In genomic region chr22:49657275-49657973, GRCh38 we compare ENCODE assay signal across 9 cellular contexts.
DNase-seq lines count a peak whose midpoint lies in the region; ATAC-seq and TF ChIP-seq lines count a peak whose summit lies in the region.
"Had no signal": no experiment of that assay in that cellular context is flagged by ENCODE, and none has a peak within 500 bp of the region (broad histone marks: within the 10 kb centered on the region; RNA-seq: fewer than 3 reads in every experiment).

No MANE protein-coding gene starts in this region.

- DNase-seq in activated naive CD4-positive, alpha-beta T cell treated with anti-CD3 and anti-CD28 coated beads for 36 hours = peak; percentile 91
- DNase-seq in naive thymus-derived CD4-positive, alpha-beta T cell = peak; percentile 37 to 83 (median 74)
- DNase-seq in stimulated activated naive CD8-positive, alpha-beta T cell treated with anti-CD3 and anti-CD28 coated beads, Interleukin-15, Interleukin-2, amounts not matched to agents 100 U/mL and 50 U/mL, for 24 hours = peak; percentile 79
- DNase-seq in GOT3 (lab: John Stamatoyannopoulos, UW) = no peak
- DNase-seq in kidney glomerular epithelial cell (lab: John Stamatoyannopoulos, UW) = no peak

- H3K9me3 Mint-ChIP-seq in activated naive CD4-positive, alpha-beta T cell treated with anti-CD3 and anti-CD28 coated beads for 36 hours = no peaks in the 10 kb centered on the region
- H3K9me3 Mint-ChIP-seq in naive thymus-derived CD4-positive, alpha-beta T cell = peaks cover 0 to 3% (median 0%) of the 10 kb centered on the region in 11 donors

- peaks cover 13% of the 10 kb centered on the region for H3K36me3 Mint-ChIP-seq in activated naive CD4-positive, alpha-beta T cell treated with anti-CD3 and anti-CD28 coated beads for 36 hours (ENCODE audit: low read depth)
- H3K36me3 Mint-ChIP-seq in naive thymus-derived CD4-positive, alpha-beta T cell = peaks cover 4 to 14% (median 10%) of the 10 kb centered on the region in 5 donors

- peaks cover 41% of the 10 kb centered on the region for H3K4me1 Mint-ChIP-seq in activated naive CD4-positive, alpha-beta T cell treated with anti-CD3 and anti-CD28 coated beads for 36 hours (ENCODE audit: low read depth)
- peaks cover 16 to 55% (median 36%) of the 10 kb centered on the region in 7 donors for H3K4me1 Mint-ChIP-seq in naive thymus-derived CD4-positive, alpha-beta T cell

- peaks cover 38% of the 10 kb centered on the region for H3K36me3 ChIP-seq in BLaER1
- H3K36me3 ChIP-seq in naive thymus-derived CD4-positive, alpha-beta T cell (ENCODE audit: control insufficient read depth in 2 of 3, insufficient read depth in 3 of 3, low read length in 3 of 3) = peaks cover 0 to 6% (median 0%) of the 10 kb centered on the region in 3 experiments

- POLR2A ChIA-PET in naive thymus-derived CD4-positive, alpha-beta T cell (lab: Charles Lee) = interaction anchor here (0.6 kb wide), 1 partner anchor 178 kb away, joined by 3 read pairs; no protein-coding TSS in a partner anchor

- H3K9me3 ChIP-seq in BLaER1 = peaks cover 17% of the 10 kb centered on the region
- H3K9me3 ChIP-seq in naive thymus-derived CD4-positive, alpha-beta T cell (ENCODE audit: control insufficient read depth in 2 of 3, low read length in 3 of 3) = no peaks in the 10 kb centered on the region

- intact Hi-C loops in activated naive CD4-positive, alpha-beta T cell treated with anti-CD3 and anti-CD28 coated beads for 36 hours (cut with micrococcal nuclease) = no loop called here
- intact Hi-C loops in naive thymus-derived CD4-positive, alpha-beta T cell (cut with micrococcal nuclease) = loop anchor here (1.0 to 10.0 kb wide), 3 partner anchors 13 to 667 kb away; partner anchors contain the start of gene DENND6B (in 1 of the 2)

- H3K4me1 ChIP-seq in BLaER1 = peaks cover 82% of the 10 kb centered on the region
- H3K4me1 ChIP-seq in naive thymus-derived CD4-positive, alpha-beta T cell (ENCODE audit: control insufficient read depth in 2 of 2, insufficient read depth in 2 of 2, low read length in 2 of 2) = peaks cover 17 to 25% of the 10 kb centered on the region in 2 donors

- peak overlapping the region; percentile 91 for H3K4me3 ChIP-seq in BLaER1
- H3K4me3 ChIP-seq in naive thymus-derived CD4-positive, alpha-beta T cell (ENCODE audit: low read length) = peak overlapping the region; percentile 87

- peak overlapping the region; percentile 79 for H3K27ac Mint-ChIP-seq in activated naive CD4-positive, alpha-beta T cell treated with anti-CD3 and anti-CD28 coated beads for 36 hours
- peak overlapping the region; percentile 76 to 95 (median 90) for H3K27ac Mint-ChIP-seq in naive thymus-derived CD4-positive, alpha-beta T cell

- no peaks in the 10 kb centered on the region for H3K27me3 ChIP-seq in BLaER1
- H3K27me3 ChIP-seq in naive thymus-derived CD4-positive, alpha-beta T cell (ENCODE audit: control insufficient read depth in 2 of 2, insufficient read depth in 2 of 2, low read length in 2 of 2) = no peaks in the 10 kb centered on the region

- peak overlapping the region; percentile 87 for H3K4me3 Mint-ChIP-seq in activated naive CD4-positive, alpha-beta T cell treated with anti-CD3 and anti-CD28 coated beads for 36 hours
- peak overlapping the region; percentile 92 to 99 (median 94) for H3K4me3 Mint-ChIP-seq in naive thymus-derived CD4-positive, alpha-beta T cell

- no peaks in the 10 kb centered on the region for H3K27me3 Mint-ChIP-seq in activated naive CD4-positive, alpha-beta T cell treated with anti-CD3 and anti-CD28 coated beads for 36 hours (ENCODE audit: low read depth)
- H3K27me3 Mint-ChIP-seq in naive thymus-derived CD4-positive, alpha-beta T cell = no peaks in the 10 kb centered on the region

- TF ChIP-seq POLR2A in Raji (IDR thresholded peaks at IDR 0.05; ENCODE audit: insufficient read depth, low read depth, low read length) = peak; percentile 84

- ATAC-seq in GM21723 (IDR thresholded peaks at IDR 0.05; ENCODE audit: unreplicated experiment) = peak; percentile 64
- peak; percentile 92 for ATAC-seq in naive thymus-derived CD4-positive, alpha-beta T cell
- ATAC-seq in stimulated activated naive CD8-positive, alpha-beta T cell treated with anti-CD3 and anti-CD28 coated beads, Interleukin-15, Interleukin-2, amounts not matched to agents 100 U/mL and 50 U/mL, for 24 hours = peak; percentile 73

- peak overlapping the region; percentile 99 for H3K4me2 ChIP-seq in BLaER1

- CTCF ChIA-PET in activated naive CD4-positive, alpha-beta T cell treated with anti-CD3 and anti-CD28 coated beads for 36 hours (lab: Charles Lee) = interaction anchor here (0.6 to 1.0 kb wide), 2 partner anchors 12 to 15 kb away, joined by 3 to 4 read pairs; no protein-coding TSS in a partner anchor
- CTCF ChIA-PET in naive thymus-derived CD4-positive, alpha-beta T cell (lab: Charles Lee) = no interaction called here

- H3K9ac ChIP-seq in BLaER1 = peak overlapping the region; percentile 83

- peaks cover 43% of the 10 kb centered on the region for H4K20me1 ChIP-seq in BLaER1

- peak overlapping the region; percentile 87 for H3K27ac ChIP-seq in BLaER1
- H3K27ac ChIP-seq in naive thymus-derived CD4-positive, alpha-beta T cell (ENCODE audit: low read depth, low read length) = peak overlapping the region; percentile 65
- H3K27ac ChIP-seq: C4-2B had no signal

Comparison
In these comparisons a context has a peak if more than half of its experiments do, and no peak if none do; other contexts are left out.
1. DNase-seq: peak in activated naive CD4-positive, alpha-beta T cell treated with anti-CD3 and anti-CD28 coated beads for 36 hours (single experiment), naive thymus-derived CD4-positive, alpha-beta T cell (9 of 9) and stimulated activated naive CD8-positive, alpha-beta T cell treated with anti-CD3 and anti-CD28 coated beads, Interleukin-15, Interleukin-2, amounts not matched to agents 100 U/mL and 50 U/mL, for 24 hours (single experiment); none in GOT3 (single experiment) and kidney glomerular epithelial cell (single experiment).
2. Peak in every context shown above with its lines, with median percentiles within 50 percentile points of each other: ATAC-seq.